17 cellular contexts compared by ENCODE assay signal in genomic region chr4:177006331-177006730, GRCh38.
DNase-seq lines count a peak whose midpoint lies in the region; ATAC-seq and TF ChIP-seq lines count a peak whose summit lies in the region.
"Had no signal": no experiment of that assay in that cellular context is flagged by ENCODE, and none has a peak within 500 bp of the region (broad histone marks: within the 10 kb centered on the region; RNA-seq: fewer than 3 reads in every experiment).

No MANE protein-coding gene starts in this region.

- H2AFZ ChIP-seq in trophoblast cell (ENCODE audit: insufficient read depth, low read length, poor library complexity) (no peak overlapping the region), H9 (ENCODE audit: low read length) (no peak overlapping the region)

- H4K20me1 ChIP-seq in H9 (ENCODE audit: control insufficient read depth, insufficient read depth, insufficient read length): no peaks in the 10 kb centered on the region

- no peak overlapping the region for H2BK5ac ChIP-seq in trophoblast cell (ENCODE audit: low read depth, low read length, poor library complexity)
- H2BK5ac ChIP-seq in H9 (ENCODE audit: insufficient read length, low read length): no peak overlapping the region

- H3K56ac ChIP-seq in H9 (ENCODE audit: insufficient read length, low read depth, low read length): no peak overlapping the region

- H3K79me2 ChIP-seq in trophoblast cell (ENCODE audit: control insufficient read depth, insufficient read depth, low read length, poor library complexity) (no peaks in the 10 kb centered on the region), H9 (ENCODE audit: insufficient read depth, low read length) (no peaks in the 10 kb centered on the region)

- H4K5ac ChIP-seq in H9 (ENCODE audit: insufficient read length, low read depth, low read length): no peak overlapping the region

- H3K4me3 ChIP-seq in AG10803 (ENCODE audit: low read length) (no peak overlapping the region), RWPE2 (ENCODE audit: severe bottlenecking) (no peak overlapping the region), trophoblast cell (ENCODE audit: low read depth, low read length) (no peak overlapping the region)

- H3K27me3 Mint-ChIP-seq in H9 (ENCODE audit: low read depth): no peaks in the 10 kb centered on the region; the same call in 1 of the 2 replicates
- H3K27me3 Mint-ChIP-seq: CD4-positive, CD25-positive, alpha-beta regulatory T cell had no signal

- no peaks in the 10 kb centered on the region for H3K79me1 ChIP-seq in trophoblast cell (ENCODE audit: low read length)
- no peaks in the 10 kb centered on the region for H3K79me1 ChIP-seq in H9 (ENCODE audit: insufficient read depth, low read depth, low read length, poor library complexity, severe bottlenecking)

- H3K9me3 Mint-ChIP-seq in H9: no peaks in the 10 kb centered on the region

- TF ChIP-seq CTCF in AG10803 (conservative IDR thresholded peaks at IDR 0.05; ENCODE audit: low read length): no peak
- no peak for TF ChIP-seq CTCF in RWPE2 (IDR thresholded peaks at IDR 0.05; ENCODE audit: poor library complexity, severe bottlenecking)
- TF ChIP-seq CTCF in H9 (conservative IDR thresholded peaks at IDR 0.05): no peak

- H3K4me1 Mint-ChIP-seq in H9: peaks cover 2% of the 10 kb centered on the region in 2 experiments; a peak in 2 of 4 replicates
- H3K4me1 Mint-ChIP-seq: CD4-positive, CD25-positive, alpha-beta regulatory T cell had no signal

- H4K8ac ChIP-seq in trophoblast cell (ENCODE audit: low read depth, low read length) (no peak overlapping the region), H9 (replicated peaks; ENCODE audit: insufficient read length, low read depth, low read length) (no peak overlapping the region)

- ATAC-seq in GM21619 (IDR thresholded peaks at IDR 0.05; ENCODE audit: unreplicated experiment) (peak; percentile 33), RWPE2 (ENCODE audit: low read depth) (no peak)

- peaks cover 4% of the 10 kb centered on the region for H3K9me3 ChIP-seq in RWPE2 (ENCODE audit: severe bottlenecking)
- no peaks in the 10 kb centered on the region for H3K9me3 ChIP-seq in trophoblast cell (ENCODE audit: insufficient read depth, low read depth, low read length)
- no peaks in the 10 kb centered on the region for H3K9me3 ChIP-seq in H9 (ENCODE audit: control insufficient read depth, low read depth, low read length)

- H2BK20ac ChIP-seq in H9 (ENCODE audit: low read depth, low read length, poor library complexity, severe bottlenecking): no peak overlapping the region

- H3K4me2 ChIP-seq in trophoblast cell (ENCODE audit: low read length) (no peak overlapping the region), H9 (ENCODE audit: insufficient read depth, insufficient read length, low read length) (no peak overlapping the region)

- H3K4me3 Mint-ChIP-seq in H9: no peak overlapping the region
- H3K4me3 Mint-ChIP-seq: CD4-positive, CD25-positive, alpha-beta regulatory T cell had no signal

- H3K14ac ChIP-seq in trophoblast cell (ENCODE audit: low read length): no peak overlapping the region
- H3K14ac ChIP-seq in H9 (ENCODE audit: insufficient read depth, low read length): no peak overlapping the region

- H3K9ac ChIP-seq in trophoblast cell (ENCODE audit: low read length) (no peak overlapping the region), H9 (ENCODE audit: extremely low read depth, insufficient read length, low read length) (no peak overlapping the region)

- H3K23ac ChIP-seq in trophoblast cell (ENCODE audit: low read length): no peak overlapping the region
- no peak overlapping the region for H3K23ac ChIP-seq in H9 (ENCODE audit: insufficient read length, low read depth, low read length)

- DNase-seq in AG10803 (ENCODE audit: low read depth) (peak; percentile 9), RWPE2 (ENCODE audit: low spot score) (no peak), fibroblast of peridontal ligament (ENCODE audit: extremely low read depth) (peak; percentile 55), cardiac septum (ENCODE audit: low spot score) (no peak), trophoblast cell (no peak), NOMO-1 treated with DMSO at 0.1 percent for 48 hours (lab: John Stamatoyannopoulos, UW; ENCODE audit: unreplicated experiment) (no peak), H9 (no peak)
- DNase-seq: CD4-positive, CD25-positive, alpha-beta regulatory T cell; DMS79; GDM1; GOT3; Kasumi-1; NCI-H1436; NCI-H2081 treated with DMSO at 0.1 percent for 48 hours; NCI-H526 treated with DMSO at 0.1 percent for 48 hours; SHP77 had no signal

- no peak overlapping the region for H4K12ac ChIP-seq in trophoblast cell (ENCODE audit: low read depth, low read length)

- H2AK5ac ChIP-seq in trophoblast cell (ENCODE audit: low read length) (no peak overlapping the region), H9 (ENCODE audit: insufficient read length, low read length) (no peak overlapping the region)

- peaks cover 66% of the 10 kb centered on the region for H3K4me1 ChIP-seq in RWPE2 (ENCODE audit: insufficient read depth, poor library complexity, severe bottlenecking)
- H3K4me1 ChIP-seq in trophoblast cell (ENCODE audit: control insufficient read depth in 1 of 2, insufficient read depth in 2 of 2, low read length in 2 of 2): no peaks in the 10 kb centered on the region
- no peaks in the 10 kb centered on the region for H3K4me1 ChIP-seq in H9 (ENCODE audit: insufficient read depth, low read length)

- H3K27ac Mint-ChIP-seq in H9: no peak overlapping the region
- H3K27ac Mint-ChIP-seq: CD4-positive, CD25-positive, alpha-beta regulatory T cell had no signal

- peak overlapping the region; percentile 99 for H3K27ac ChIP-seq in RWPE2 (ENCODE audit: poor library complexity, severe bottlenecking)
- no peak overlapping the region for H3K27ac ChIP-seq in trophoblast cell (ENCODE audit: low read depth, low read length)
- H3K27ac ChIP-seq in H9 (ENCODE audit: insufficient read length, low read depth, low read length): no peak overlapping the region

- H2BK12ac ChIP-seq in trophoblast cell (ENCODE audit: low read length): no peak overlapping the region
- no peak overlapping the region for H2BK12ac ChIP-seq in H9 (ENCODE audit: insufficient read length, low read depth, low read length)

- H4K91ac ChIP-seq in trophoblast cell (ENCODE audit: low read depth, low read length): no peak overlapping the region
- no peak overlapping the region for H4K91ac ChIP-seq in H9 (ENCODE audit: insufficient read length, low read depth, low read length)

- H3K4ac ChIP-seq in trophoblast cell (ENCODE audit: low read depth, low read length) (no peak overlapping the region), H9 (ENCODE audit: low read depth, low read length) (no peak overlapping the region)

- H3K23me2 ChIP-seq in H9 (ENCODE audit: insufficient read length, low read depth, low read length, poor library complexity, severe bottlenecking): no peaks in the 10 kb centered on the region

- H3K36me3 ChIP-seq in RWPE2 (ENCODE audit: low read depth) (no peaks in the 10 kb centered on the region; the same call in none of the 2 replicates), trophoblast cell (ENCODE audit: control insufficient read depth in 1 of 2, insufficient read depth in 2 of 2, low read length in 2 of 2) (no peaks in the 10 kb centered on the region)

- intact Hi-C loops in cardiac septum (cut with DNase I): no loop called here

- H3K18ac ChIP-seq in trophoblast cell (ENCODE audit: low read length) (no peak overlapping the region), H9 (ENCODE audit: insufficient read length, low read depth, low read length) (no peak overlapping the region)

- H3K27me3 ChIP-seq in RWPE2 (ENCODE audit: insufficient read depth, poor library complexity, severe bottlenecking) (no peaks in the 10 kb centered on the region), trophoblast cell (ENCODE audit: insufficient read depth, low read length) (no peaks in the 10 kb centered on the region), H9 (ENCODE audit: insufficient read depth, low read length) (no peaks in the 10 kb centered on the region)

- no peak overlapping the region for H3T11ph ChIP-seq in H9 (ENCODE audit: low read length)

- H3K36me3 Mint-ChIP-seq in H9 (ENCODE audit: insufficient read depth in 1 of 3, low read depth in 3 of 3): no peaks in the 10 kb centered on the region
- H3K36me3 Mint-ChIP-seq: CD4-positive, CD25-positive, alpha-beta regulatory T cell had no signal

- H2BK15ac ChIP-seq in H9 (ENCODE audit: low read depth, low read length): no peak overlapping the region

- no peak overlapping the region for H2BK120ac ChIP-seq in trophoblast cell (ENCODE audit: insufficient read depth, low read length, poor library complexity)
- H2BK120ac ChIP-seq in H9 (ENCODE audit: low read depth, low read length, poor library complexity, severe bottlenecking): no peak overlapping the region

Comparison
In these comparisons a context has a peak if more than half of its experiments do, and no peak if none do; other contexts are left out.
1. DNase-seq: peak in AG10803 (single experiment) and fibroblast of peridontal ligament (single experiment); none in RWPE2 (single experiment), cardiac septum (single experiment), trophoblast cell (0 of 2), NOMO-1 treated with DMSO at 0.1 percent for 48 hours (single experiment) and H9 (single experiment).